ENCODE assay signal across 11 cellular contexts in genomic region chr10:22133640-22134624, GRCh38.
A peak's percentile ranks its signal among the peaks of the same experiment; 100 is the strongest.
DNase-seq lines count a peak whose midpoint lies in the region; ATAC-seq, FAIRE-seq and TF ChIP-seq lines count a peak whose summit lies in the region.
"Had no signal": no experiment of that assay in that cellular context is flagged by ENCODE, and none has a peak within 500 bp of the region (broad histone marks: within the 10 kb centered on the region; RNA-seq: fewer than 3 reads in every experiment).

No MANE protein-coding gene starts in this region.

- H3K9me3 ChIP-seq in K562 (replicated peaks; ENCODE audit: control insufficient read depth, insufficient read depth, low read depth, low read length) (no peaks in the 10 kb centered on the region), transverse colon (no peaks in the 10 kb centered on the region)
- H3K9me3 ChIP-seq: testis had no signal

- TF ChIP-seq CTCF in CD14-positive monocyte (IDR thresholded peaks at IDR 0.05) (no peak), K562 (IDR thresholded peaks at IDR 0.05 in 2 of 3, conservative IDR thresholded peaks at IDR 0.05 in 1 of 3; ENCODE audit: insufficient read depth in 2 of 3, low read depth in 1 of 3, low read length in 3 of 3) (peak in 1 of 3 experiments; percentile 19; a peak in 2 of 6 replicates), transverse colon (IDR thresholded peaks at IDR 0.05) (no peak)

- in situ Hi-C loops in K562 (cut with MboI) (no loop called here), transverse colon (cut with MboI; ENCODE audit: low pct_ligation_motif_present in 1 of 4, low pct_unique_long_range_greater_than_20kb in 1 of 4, low sequenced_read_pairs in 3 of 4) (no loop called here)

- peak overlapping the region; percentile 62 for H3K4me2 ChIP-seq in K562 (ENCODE audit: insufficient read depth, low read length)

- TF ChIP-seq POLR2A in K562 (conservative IDR thresholded peaks at IDR 0.05), result no peak
- TF ChIP-seq POLR2A in transverse colon (IDR thresholded peaks at IDR 0.05), result no peak

- H3K27me3 ChIP-seq in K562 (ENCODE audit: control insufficient read depth in 2 of 2, insufficient read depth in 2 of 2, low read length in 2 of 2) (no peaks in the 10 kb centered on the region), transverse colon (no peaks in the 10 kb centered on the region)
- H3K27me3 ChIP-seq: testis had no signal

- no peaks in the 10 kb centered on the region for H3K79me2 ChIP-seq in K562 (ENCODE audit: control insufficient read depth, insufficient read depth, low read length)

- H3K27ac ChIP-seq in K562 (ENCODE audit: extremely low read depth, low read depth, low read length) (peak overlapping the region; percentile 69), transverse colon (no peak overlapping the region)
- H3K27ac ChIP-seq: testis had no signal

- H3K4me1 ChIP-seq in K562 (replicated peaks in 1 of 2; ENCODE audit: control insufficient read depth in 2 of 2, insufficient read depth in 2 of 2, low read length in 2 of 2) (peaks cover 17 to 23% of the 10 kb centered on the region in 2 experiments), transverse colon (peaks cover 0 to 9% (median 0%) of the 10 kb centered on the region in 4 donors)

- H3K27ac Mint-ChIP-seq in CD14-positive monocyte, result peak overlapping the region in 4 of 7 donors; percentile 48 to 80 (median 74)
- H3K27ac Mint-ChIP-seq: activated T-cell treated with anti-CD3 and anti-CD28 coated beads, Interleukin-2, amount 50 U/mL, for 72 hours had no signal

- H3K4me1 Mint-ChIP-seq in CD14-positive monocyte, result peaks cover 24% of the 10 kb centered on the region

- TF ChIP-seq RAD21 in K562 (CRISPR knock-in tag; conservative IDR thresholded peaks at IDR 0.05 in 1 of 2, IDR thresholded peaks at IDR 0.05 in 1 of 2), result peak; percentile 29 to 37

- CTCF ChIA-PET in K562 (lab: Yijun Ruan, JAX; ENCODE audit: low intra/inter-chr PET ratio), result interaction anchor here (0.6 to 0.7 kb wide), 2 partner anchors 164 to 239 kb away, joined by 3 to 4 read pairs; no protein-coding TSS in a partner anchor

- H3K4me3 Mint-ChIP-seq in CD14-positive monocyte, result peak overlapping the region in 1 of 2 donors; percentile 68
- H3K4me3 Mint-ChIP-seq: activated T-cell treated with anti-CD3 and anti-CD28 coated beads, Interleukin-2, amount 50 U/mL, for 72 hours had no signal

- no peaks in the 10 kb centered on the region for H4K20me1 ChIP-seq in K562 (replicated peaks; ENCODE audit: control insufficient read depth, insufficient read depth, low read length)

- peak; percentile 94 for FAIRE-seq in K562 (lab: Jason Lieb, UNC)

- H3K27me3 Mint-ChIP-seq in CD14-positive monocyte (ENCODE audit: low read depth in 3 of 3), result peaks cover 0 to 3% (median 1%) of the 10 kb centered on the region in 3 donors

- TF ChIP-seq EP300 in K562 (IDR thresholded peaks at IDR 0.05; ENCODE audit: low read length) (peak; percentile 70), transverse colon (IDR thresholded peaks at IDR 0.05; ENCODE audit: low read depth) (no peak)

- DNase-seq in CD14-positive monocyte (ENCODE audit: low spot score) (no peak), K562 (ENCODE audit: extremely low read depth in 1 of 4, low spot score in 3 of 4) (peak; percentile 26 to 83 (median 58)), transverse colon (no peak), SIG-M5 treated with dmso at 0.1 percent for 504 hours (lab: John Stamatoyannopoulos, UW; ENCODE audit: unreplicated experiment) (no peak), cerebellar cortex (ENCODE audit: low spot score) (no peak)
- DNase-seq in stimulated activated CD4-positive, alpha-beta T cell treated with anti-CD3 and anti-CD28 coated beads, Interleukin-1b, Interleukin-23, amount 100 ng/mL, for 48 hours, result no peak
- DNase-seq: activated T-cell treated with anti-CD3 and anti-CD28 coated beads, Interleukin-2, amount 50 U/mL, for 72 hours; foreskin fibroblast; testis had no signal

- no TSS peak for BruUV-seq in K562 (replicated peaks; lab: Mats Ljungman, UMichigan)

- peaks cover 2 to 11% (median 7%) of the 10 kb centered on the region in 7 donors for H3K9me3 Mint-ChIP-seq in CD14-positive monocyte

- H2AFZ ChIP-seq in K562 (ENCODE audit: low read depth, low read length), result peak overlapping the region; percentile 52

- H3K36me3 Mint-ChIP-seq in CD14-positive monocyte, result peaks cover 0 to 3% of the 10 kb centered on the region in 2 donors

- peak overlapping the region; percentile 13 to 20; a peak in 3 of 4 replicates for H3K9ac ChIP-seq in K562 (ENCODE audit: insufficient read depth in 1 of 2, low read depth in 2 of 2, low read length in 2 of 2)

- ATAC-seq in GM19351 (IDR thresholded peaks at IDR 0.05; ENCODE audit: unreplicated experiment) (peak; percentile 91), HG03558 (IDR thresholded peaks at IDR 0.05; ENCODE audit: extremely low read depth, unreplicated experiment) (peak; percentile 62), K562 (peak; percentile 92)
- ATAC-seq: activated T-cell treated with anti-CD3 and anti-CD28 coated beads, Interleukin-2, amount 50 U/mL, for 72 hours had no signal

- H3K36me3 ChIP-seq in K562 (ENCODE audit: control insufficient read depth, insufficient read depth, low read length) (no peaks in the 10 kb centered on the region), transverse colon (no peaks in the 10 kb centered on the region)

- WGBS in K562 (ENCODE audit: insufficient coverage, low coverage, missing lambda C conversion rate), result 1% methylated on average over 11 of the region's 11 CpGs
- 19 to 34% methylated on average over 5 to 11 of the region's 11 CpGs for WGBS in transverse colon (ENCODE audit: low coverage in 1 of 2), 2 donors

- intact Hi-C loops in CD14-positive monocyte (cut with micrococcal nuclease), result no loop called here
- intact Hi-C loops in K562 (cut with micrococcal nuclease), result loop anchor here (5.0 kb wide), 1 partner anchor 132 kb away; the partner anchor contains the start of gene DNAJC1
- intact Hi-C loops in transverse colon (cut with DNase I; ENCODE audit: low total_unique reads), result no loop called here

- H3K9me1 ChIP-seq in K562 (ENCODE audit: control insufficient read depth, insufficient read depth, low read length), result no peaks in the 10 kb centered on the region

- H3K4me3 ChIP-seq in K562 (no peak overlapping the region), transverse colon (no peak overlapping the region)
- H3K4me3 ChIP-seq: testis had no signal

- POLR2A ChIA-PET in K562 (lab: Yijun Ruan, JAX), result interaction anchor here (0.6 to 1.5 kb wide), 5 partner anchors 9 to 921 kb away, joined by 3 to 5 read pairs (median 3); no protein-coding TSS in a partner anchor

TF ChIP-seq in K562, 482 proteins besides CTCF, POLR2A, EP300 and RAD21 (continues in another document):
- TF ChIP-seq PHB2 (IDR thresholded peaks at IDR 0.05; ENCODE audit: low read depth), result no peak
- no peak for TF ChIP-seq ATF1 (CRISPR knock-in tag; IDR thresholded peaks at IDR 0.05)
- TF ChIP-seq ATF1 (tag; IDR thresholded peaks at IDR 0.05), result peak; percentile 77
- no peak for TF ChIP-seq FOXJ3 (CRISPR knock-in tag; IDR thresholded peaks at IDR 0.05)
- peak in 1 of 2 experiments; percentile 47; a peak in 1 of 4 replicates for TF ChIP-seq SIN3A (IDR thresholded peaks at IDR 0.05; ENCODE audit: borderline replicate concordance in 2 of 2, control insufficient read depth in 1 of 2, low read depth in 2 of 2, low read length in 2 of 2)
- TF ChIP-seq NR1H2 (CRISPR knock-in tag; IDR thresholded peaks at IDR 0.05), result no peak
- no peak for TF ChIP-seq MEF2A (IDR thresholded peaks at IDR 0.05; ENCODE audit: control insufficient read depth, low read depth, low read length)
- TF ChIP-seq SNIP1 (IDR thresholded peaks at IDR 0.05; ENCODE audit: low read depth), result no peak
- TF ChIP-seq HDGF (IDR thresholded peaks at IDR 0.05), result no peak
- peak; percentile 46 for TF ChIP-seq TAF9B (IDR thresholded peaks at IDR 0.05; ENCODE audit: partially characterized antibody)
- TF ChIP-seq SIX5 (IDR thresholded peaks at IDR 0.05; ENCODE audit: borderline replicate concordance in 1 of 2, insufficient read depth in 1 of 2, low read depth in 1 of 2, low read length in 2 of 2), result no peak
- no peak for TF ChIP-seq ZFP30 (CRISPR knock-in tag; IDR thresholded peaks at IDR 0.05; ENCODE audit: borderline replicate concordance)
- TF ChIP-seq, protein P1, sequence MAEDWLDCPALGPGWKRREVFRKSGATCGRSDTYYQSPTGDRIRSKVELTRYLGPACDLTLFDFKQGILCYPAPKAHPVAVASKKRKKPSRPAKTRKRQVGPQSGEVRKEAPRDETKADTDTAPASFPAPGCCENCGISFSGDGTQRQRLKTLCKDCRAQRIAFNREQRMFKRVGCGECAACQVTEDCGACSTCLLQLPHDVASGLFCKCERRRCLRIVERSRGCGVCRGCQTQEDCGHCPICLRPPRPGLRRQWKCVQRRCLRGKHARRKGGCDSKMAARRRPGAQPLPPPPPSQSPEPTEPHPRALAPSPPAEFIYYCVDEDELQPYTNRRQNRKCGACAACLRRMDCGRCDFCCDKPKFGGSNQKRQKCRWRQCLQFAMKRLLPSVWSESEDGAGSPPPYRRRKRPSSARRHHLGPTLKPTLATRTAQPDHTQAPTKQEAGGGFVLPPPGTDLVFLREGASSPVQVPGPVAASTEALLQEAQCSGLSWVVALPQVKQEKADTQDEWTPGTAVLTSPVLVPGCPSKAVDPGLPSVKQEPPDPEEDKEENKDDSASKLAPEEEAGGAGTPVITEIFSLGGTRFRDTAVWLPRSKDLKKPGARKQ (CRISPR knock-in tag; IDR thresholded peaks at IDR 0.05), result no peak
- no peak; a peak in 1 of 4 replicates for TF ChIP-seq SRF (CRISPR knock-in tag; IDR thresholded peaks at IDR 0.05)
- peak; percentile 84 for TF ChIP-seq CBFA2T2 (conservative IDR thresholded peaks at IDR 0.05)
- TF ChIP-seq ELF1 (tag; IDR thresholded peaks at IDR 0.05), result no peak; the same call in 1 of the 2 replicates
- no peak for TF ChIP-seq ZNF324 (CRISPR knock-in tag; IDR thresholded peaks at IDR 0.05)
- TF ChIP-seq BCL6 (CRISPR knock-in tag; IDR thresholded peaks at IDR 0.05), result no peak
- no peak for TF ChIP-seq TGIF2 (CRISPR knock-in tag; IDR thresholded peaks at IDR 0.05)

Comparison
In these comparisons a context has a peak if more than half of its experiments do, and no peak if none do; other contexts are left out.
1. DNase-seq: peak in K562 (4 of 4); none in CD14-positive monocyte (single experiment), transverse colon (single experiment), SIG-M5 treated with dmso at 0.1 percent for 504 hours (single experiment), cerebellar cortex (single experiment) and stimulated activated CD4-positive, alpha-beta T cell treated with anti-CD3 and anti-CD28 coated beads, Interleukin-1b, Interleukin-23, amount 100 ng/mL, for 48 hours (single experiment).
2. Peak in every context shown above with its lines, with median percentiles within 50 percentile points of each other: ATAC-seq.